Comparison of ENCODE assay signal across 19 cellular contexts in the genomic region with DNA sequence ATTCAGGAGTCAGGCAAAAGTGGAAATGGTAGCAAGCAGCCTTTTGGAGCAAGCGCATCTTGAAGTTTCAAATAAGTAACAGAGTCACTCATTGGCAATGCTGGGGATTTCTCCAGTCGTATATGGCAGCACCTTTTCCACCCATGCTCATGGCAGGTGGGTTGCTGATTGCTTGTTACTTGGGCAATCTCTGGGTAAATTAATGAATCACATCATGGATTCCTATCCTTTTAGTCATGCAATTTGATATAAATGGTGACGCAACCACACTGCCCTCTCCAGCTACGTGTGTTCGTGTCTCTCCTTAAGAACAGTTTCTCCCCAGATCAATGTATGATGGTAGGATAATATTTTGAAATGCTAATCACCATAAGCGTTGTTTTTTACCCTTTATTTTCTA.
A peak's percentile ranks its signal among the peaks of the same experiment; 100 is the strongest.
DNase-seq lines count a peak whose midpoint lies in the region; ATAC-seq and TF ChIP-seq lines count a peak whose summit lies in the region.
"Had no signal": no experiment of that assay in that cellular context is flagged by ENCODE, and none has a peak within 500 bp of the region (broad histone marks: within the 10 kb centered on the region; RNA-seq: fewer than 3 reads in every experiment).

No MANE protein-coding gene starts in this region.

- TF ChIP-seq CTCF in choroid plexus epithelial cell (conservative IDR thresholded peaks at IDR 0.05; ENCODE audit: low read depth, low read length): no peak

- H3K36me3 Mint-ChIP-seq in activated T-cell treated with anti-CD3 and anti-CD28 coated beads, Interleukin-2, amount 50 U/mL, for 24 hours (ENCODE audit: low read depth): no peaks in the 10 kb centered on the region
- no peaks in the 10 kb centered on the region for H3K36me3 Mint-ChIP-seq in activated T-cell treated with anti-CD3 and anti-CD28 coated beads, Interleukin-2, amount 50 U/mL, for 4 hours (ENCODE audit: insufficient read depth)
- H3K36me3 Mint-ChIP-seq: CD14-positive monocyte had no signal

- H3K9me3 Mint-ChIP-seq in activated T-cell treated with anti-CD3 and anti-CD28 coated beads, Interleukin-2, amount 50 U/mL, for 24 hours: no peaks in the 10 kb centered on the region
- no peaks in the 10 kb centered on the region for H3K9me3 Mint-ChIP-seq in activated T-cell treated with anti-CD3 and anti-CD28 coated beads, Interleukin-2, amount 50 U/mL, for 4 hours

- no peak overlapping the region for H3K4me3 ChIP-seq in choroid plexus epithelial cell (ENCODE audit: low read depth, low read length)
- H3K4me3 ChIP-seq: A549 had no signal

- H3K27me3 Mint-ChIP-seq in activated T-cell treated with anti-CD3 and anti-CD28 coated beads, Interleukin-2, amount 50 U/mL, for 24 hours: no peaks in the 10 kb centered on the region
- no peaks in the 10 kb centered on the region for H3K27me3 Mint-ChIP-seq in activated T-cell treated with anti-CD3 and anti-CD28 coated beads, Interleukin-2, amount 50 U/mL, for 4 hours (ENCODE audit: low read depth)

- ATAC-seq in activated T-cell treated with anti-CD3 and anti-CD28 coated beads, Interleukin-2, amount 50 U/mL, for 4 hours: no peak
- ATAC-seq in GM18907 (IDR thresholded peaks at IDR 0.05; ENCODE audit: unreplicated experiment): no peak
- ATAC-seq: A549 had no signal

- H3K27ac Mint-ChIP-seq in activated T-cell treated with anti-CD3 and anti-CD28 coated beads, Interleukin-2, amount 50 U/mL, for 24 hours: peak overlapping the region; percentile 45
- H3K27ac Mint-ChIP-seq: CD14-positive monocyte had no signal

- no peak for DNase-seq in activated T-cell treated with anti-CD3 and anti-CD28 coated beads, Interleukin-2, amount 50 U/mL, for 24 hours
- DNase-seq in activated T-cell treated with anti-CD3 and anti-CD28 coated beads, Interleukin-2, amount 50 U/mL, for 4 hours: no peak
- DNase-seq in H4 (ENCODE audit: low spot score): peak; percentile 6
- DNase-seq in choroid plexus epithelial cell (ENCODE audit: low read depth): peak; percentile 0
- DNase-seq in renal cortical epithelial cell (ENCODE audit: low read depth): peak; percentile 63
- DNase-seq in kidney glomerular epithelial cell (lab: John Stamatoyannopoulos, UW): no peak
- DNase-seq in GM19240 (ENCODE audit: insufficient read length, low spot score): no peak
- DNase-seq: COR-L47, HCEC 1CT, IMR-90, Kasumi-1, NCI-H1417, NCI-H1930, NCI-H2171, NCI-H774, Right ventricle myocardium superior had no signal

- H3K4me1 Mint-ChIP-seq in activated T-cell treated with anti-CD3 and anti-CD28 coated beads, Interleukin-2, amount 50 U/mL, for 24 hours (ENCODE audit: low read depth): peaks cover 38% of the 10 kb centered on the region
- peaks cover 6% of the 10 kb centered on the region for H3K4me1 Mint-ChIP-seq in activated T-cell treated with anti-CD3 and anti-CD28 coated beads, Interleukin-2, amount 50 U/mL, for 4 hours (ENCODE audit: low read depth)
- H3K4me1 Mint-ChIP-seq: CD14-positive monocyte had no signal

- no peak overlapping the region for H3K4me3 Mint-ChIP-seq in activated T-cell treated with anti-CD3 and anti-CD28 coated beads, Interleukin-2, amount 50 U/mL, for 24 hours
- H3K4me3 Mint-ChIP-seq in activated T-cell treated with anti-CD3 and anti-CD28 coated beads, Interleukin-2, amount 50 U/mL, for 4 hours: no peak overlapping the region
- H3K4me3 Mint-ChIP-seq: CD14-positive monocyte had no signal

Comparison
In these comparisons a context has a peak if more than half of its experiments do, and no peak if none do; other contexts are left out.
1. DNase-seq: peak in H4 (single experiment), choroid plexus epithelial cell (single experiment) and renal cortical epithelial cell (single experiment); none in activated T-cell treated with anti-CD3 and anti-CD28 coated beads, Interleukin-2, amount 50 U/mL, for 24 hours (single experiment), activated T-cell treated with anti-CD3 and anti-CD28 coated beads, Interleukin-2, amount 50 U/mL, for 4 hours (single experiment), kidney glomerular epithelial cell (single experiment) and GM19240 (single experiment).